In the genomic region with DNA sequence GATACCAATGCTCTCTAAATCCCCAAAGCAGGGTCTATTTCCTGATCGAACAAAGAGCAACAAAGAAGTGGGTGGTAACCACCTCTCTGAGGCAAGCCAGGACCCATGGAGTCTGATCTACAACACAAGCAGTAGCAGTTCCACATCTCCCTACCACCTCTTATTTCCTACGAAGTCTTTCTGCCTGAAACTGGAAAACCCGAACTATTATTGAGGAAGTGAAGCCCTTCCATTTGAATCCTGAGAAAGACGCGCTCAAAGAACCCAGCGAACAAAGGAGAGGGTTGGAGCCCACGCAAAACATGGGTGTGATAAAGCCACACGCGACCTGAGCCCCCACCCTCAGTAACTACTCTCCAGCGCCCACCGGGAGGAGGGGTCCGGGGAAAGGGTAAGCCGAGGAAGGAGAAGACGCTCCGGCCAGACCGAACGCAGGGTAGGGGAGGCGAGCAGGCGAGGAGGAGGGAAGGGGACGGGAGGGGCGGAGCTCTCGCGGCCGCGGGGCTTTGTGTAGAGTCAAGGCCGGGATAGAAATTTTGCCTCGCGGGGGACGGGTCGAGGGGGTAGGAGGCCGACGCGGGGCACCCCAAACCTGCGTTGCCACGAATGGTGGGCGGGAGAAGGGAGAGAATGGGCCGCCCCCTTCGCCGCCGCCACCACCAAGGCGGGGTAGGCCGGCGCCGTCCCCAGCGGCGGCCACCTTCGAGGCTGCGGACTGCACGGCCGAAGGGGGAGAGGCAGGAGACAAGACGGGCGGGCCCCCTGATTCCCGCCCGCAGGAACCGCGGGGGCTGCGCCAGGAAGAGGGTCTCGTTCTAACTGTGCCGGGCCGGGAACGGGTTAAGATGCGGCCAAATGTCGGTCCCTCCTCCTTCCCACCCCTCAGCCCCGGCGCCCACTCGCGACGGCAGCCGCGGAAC, we compare ENCODE assay signal across 8 cellular contexts. TPM values are rescaled to one million over a fixed set of nuclear protein-coding genes. Genes with fewer than 3 reads are reported as not detected.
DNase-seq lines count a peak whose midpoint lies in the region; ATAC-seq and TF ChIP-seq lines count a peak whose summit lies in the region.

No MANE protein-coding gene starts in this region.

- peak; percentile 40 for ATAC-seq in GM19324 (IDR thresholded peaks at IDR 0.05; ENCODE audit: low FRiP score, unreplicated experiment)
- ATAC-seq in HG03432 (IDR thresholded peaks at IDR 0.05; ENCODE audit: unreplicated experiment) = peak; percentile 43
- ATAC-seq in stimulated activated naive CD8-positive, alpha-beta T cell treated with anti-CD3 and anti-CD28 coated beads, Interleukin-15, amount 100 ng/mL, for 72 hours = peak; percentile 56

- peaks cover 31% of the 10 kb centered on the region for H3K4me1 Mint-ChIP-seq in nephron
- H3K4me1 Mint-ChIP-seq in stimulated activated naive CD8-positive, alpha-beta T cell treated with anti-CD3 and anti-CD28 coated beads, Interleukin-15, amount 100 ng/mL, for 72 hours = peaks cover 39% of the 10 kb centered on the region

- H3K9me3 ChIP-seq in BLaER1 treated with 17β-estradiol and CSF1 and Interleukin-3, amounts not matched to agents 10 nM and 100 nM (replicated peaks in 1 of 11) = peaks cover 0 to 19% (median 12%) of the 10 kb centered on the region in 11 experiments; a peak in 12 of 22 replicates

- peak overlapping the region; percentile 99 to 100 (median 100) for H3K27ac Mint-ChIP-seq in nephron
- H3K27ac Mint-ChIP-seq in stimulated activated naive CD8-positive, alpha-beta T cell treated with anti-CD3 and anti-CD28 coated beads, Interleukin-15, amount 100 ng/mL, for 72 hours = peak overlapping the region; percentile 91 to 99

- peak overlapping the region; percentile 80 to 94 (median 89) for H3K4me2 ChIP-seq in BLaER1 treated with 17β-estradiol and CSF1 and Interleukin-3, amounts not matched to agents 10 nM and 100 nM

- H3K27me3 Mint-ChIP-seq in nephron (ENCODE audit: low read depth) = no peaks in the 10 kb centered on the region
- no peaks in the 10 kb centered on the region for H3K27me3 Mint-ChIP-seq in stimulated activated naive CD8-positive, alpha-beta T cell treated with anti-CD3 and anti-CD28 coated beads, Interleukin-15, amount 100 ng/mL, for 72 hours

- H3K27me3 ChIP-seq in BLaER1 treated with 17β-estradiol and CSF1 and Interleukin-3, amounts not matched to agents 10 nM and 100 nM = no peaks in the 10 kb centered on the region

- peak overlapping the region; percentile 97 to 100 (median 99) for H3K4me3 Mint-ChIP-seq in nephron
- peak overlapping the region; percentile 79 to 81 for H3K4me3 Mint-ChIP-seq in stimulated activated naive CD8-positive, alpha-beta T cell treated with anti-CD3 and anti-CD28 coated beads, Interleukin-15, amount 100 ng/mL, for 72 hours

- H3K36me3 ChIP-seq in BLaER1 treated with 17β-estradiol and CSF1 and Interleukin-3, amounts not matched to agents 10 nM and 100 nM = peaks cover 0 to 36% (median 20%) of the 10 kb centered on the region in 11 experiments; a peak in 16 of 22 replicates

- no peaks in the 10 kb centered on the region for H3K9me3 Mint-ChIP-seq in nephron
- no peaks in the 10 kb centered on the region for H3K9me3 Mint-ChIP-seq in stimulated activated naive CD8-positive, alpha-beta T cell treated with anti-CD3 and anti-CD28 coated beads, Interleukin-15, amount 100 ng/mL, for 72 hours

- H3K9ac ChIP-seq in BLaER1 treated with 17β-estradiol and CSF1 and Interleukin-3, amounts not matched to agents 10 nM and 100 nM = peak overlapping the region; percentile 94 to 100 (median 98)

- TF ChIP-seq CTCF in fibroblast of the aortic adventitia (IDR thresholded peaks at IDR 0.05; ENCODE audit: insufficient read depth, low read length) (no peak), nephron (IDR thresholded peaks at IDR 0.05; ENCODE audit: unreplicated experiment in 3 of 3) (no peak)

- H3K36me3 Mint-ChIP-seq in nephron (ENCODE audit: low read depth) = peaks cover 9% of the 10 kb centered on the region

- peak overlapping the region; percentile 88 to 99 (median 97) for H3K27ac ChIP-seq in BLaER1 treated with 17β-estradiol and CSF1 and Interleukin-3, amounts not matched to agents 10 nM and 100 nM

- DNase-seq in OCI-M1 (lab: John Stamatoyannopoulos, UW) (peak; percentile 79), fibroblast of the aortic adventitia (ENCODE audit: low read depth) (peak; percentile 33)
- peak; percentile 26 for DNase-seq in activated T-helper 9 cell treated with anti-CD3 and anti-CD28 coated beads, Interleukin-2, amount 50 U/mL, for 16 hours (ENCODE audit: low read depth)
- peak; percentile 39 to 54 for DNase-seq in stimulated activated naive CD8-positive, alpha-beta T cell treated with anti-CD3 and anti-CD28 coated beads, Interleukin-15, amount 100 ng/mL, for 72 hours

- peaks cover 45 to 57% (median 48%) of the 10 kb centered on the region in 11 experiments; a peak in 21 of 22 replicates for H4K20me1 ChIP-seq in BLaER1 treated with 17β-estradiol and CSF1 and Interleukin-3, amounts not matched to agents 10 nM and 100 nM

- peak overlapping the region; percentile 89 to 99 (median 95) for H3K4me3 ChIP-seq in BLaER1 treated with 17β-estradiol and CSF1 and Interleukin-3, amounts not matched to agents 10 nM and 100 nM
- H3K4me3 ChIP-seq in fibroblast of the aortic adventitia (ENCODE audit: low read depth, low read length) = peak overlapping the region; percentile 89

- H3K4me1 ChIP-seq in BLaER1 treated with 17β-estradiol and CSF1 and Interleukin-3, amounts not matched to agents 10 nM and 100 nM = peaks cover 18 to 46% (median 26%) of the 10 kb centered on the region in 10 experiments

RNA-seq across cellular contexts. Expression of gene HDAC2, which starts 0.8 kb away (rescaled TPM):
- total RNA-seq in fibroblast of the aortic adventitia (ENCODE audit: low replicate concordance) = 77.1 and 176 TPM in 2 replicates

Comparison
In these comparisons a context has a peak if more than half of its experiments do, and no peak if none do; other contexts are left out.
1. Peak in every context shown above with its lines: DNase-seq, ATAC-seq, H3K4me3 ChIP-seq and H3K27ac ChIP-seq.
2. DNase-seq: peak in every context shown above with its lines; median percentile 79 in OCI-M1; 46 in stimulated activated naive CD8-positive, alpha-beta T cell treated with anti-CD3 and anti-CD28 coated beads, Interleukin-15, amount 100 ng/mL, for 72 hours; 33 in fibroblast of the aortic adventitia; 26 in activated T-helper 9 cell treated with anti-CD3 and anti-CD28 coated beads, Interleukin-2, amount 50 U/mL, for 16 hours.